ENCODE assay signal across 1 cellular context in genomic region chr10:36450385-36450784, GRCh38.
TF ChIP-seq lines count a peak whose summit lies in the region.

No MANE protein-coding gene starts in this region.

TF ChIP-seq in SK-N-SH, 30 proteins besides CTCF, POLR2A, EP300 and RAD21 (continued from another document):
- TF ChIP-seq, protein P1, sequence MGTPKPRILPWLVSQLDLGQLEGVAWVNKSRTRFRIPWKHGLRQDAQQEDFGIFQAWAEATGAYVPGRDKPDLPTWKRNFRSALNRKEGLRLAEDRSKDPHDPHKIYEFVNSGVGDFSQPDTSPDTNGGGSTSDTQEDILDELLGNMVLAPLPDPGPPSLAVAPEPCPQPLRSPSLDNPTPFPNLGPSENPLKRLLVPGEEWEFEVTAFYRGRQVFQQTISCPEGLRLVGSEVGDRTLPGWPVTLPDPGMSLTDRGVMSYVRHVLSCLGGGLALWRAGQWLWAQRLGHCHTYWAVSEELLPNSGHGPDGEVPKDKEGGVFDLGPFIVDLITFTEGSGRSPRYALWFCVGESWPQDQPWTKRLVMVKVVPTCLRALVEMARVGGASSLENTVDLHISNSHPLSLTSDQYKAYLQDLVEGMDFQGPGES (IDR thresholded peaks at IDR 0.05; ENCODE audit: low read depth, low read length) = no peak
- TF ChIP-seq YY1 (IDR thresholded peaks at IDR 0.05; ENCODE audit: low read depth) (no peak), GATA2 (CRISPR knock-in tag; IDR thresholded peaks at IDR 0.05) (no peak), NRF1 (IDR thresholded peaks at IDR 0.05; ENCODE audit: low read depth, low read length) (no peak), RFX5 (IDR thresholded peaks at IDR 0.05; ENCODE audit: low read length) (no peak)
